Comparison of ENCODE assay signal across 8 cellular contexts in the genomic region with DNA sequence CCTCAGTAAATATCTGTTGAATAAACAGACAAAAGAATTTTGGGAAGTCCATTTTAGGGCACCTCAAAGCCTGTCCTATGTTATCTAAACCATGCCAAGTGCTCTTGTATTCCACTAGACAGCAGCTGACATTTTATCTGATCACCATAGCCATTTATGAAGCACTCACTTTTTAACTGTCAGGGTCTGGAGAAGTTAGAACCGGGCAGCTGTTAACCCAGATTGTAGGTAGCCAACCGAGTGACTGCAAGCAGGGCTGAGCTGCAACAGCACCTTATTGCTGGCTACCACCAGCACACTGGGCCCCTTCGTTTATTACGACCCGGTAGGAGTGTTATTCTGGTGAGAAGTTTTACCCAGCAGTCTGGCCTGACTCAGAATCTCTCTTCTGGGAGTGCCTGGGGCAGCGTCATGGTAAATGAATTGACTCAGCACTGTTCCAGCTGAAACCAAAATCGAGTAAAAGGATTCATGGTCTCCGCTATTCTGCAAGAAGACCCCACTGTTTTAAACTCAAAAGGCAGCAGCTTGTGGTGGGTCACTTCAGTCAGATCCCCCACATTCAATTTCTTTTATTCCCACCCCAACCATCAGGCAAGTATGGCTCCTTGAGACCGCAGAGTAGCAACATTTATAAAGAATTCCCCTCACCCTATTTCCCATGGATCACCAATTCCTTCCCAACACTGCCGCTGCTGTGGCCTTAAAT. TPM values are rescaled to one million over a fixed set of nuclear protein-coding genes. Genes with fewer than 3 reads are reported as not detected.
DNase-seq lines count a peak whose midpoint lies in the region; ATAC-seq lines count a peak whose summit lies in the region.

No MANE protein-coding gene starts in this region.

- no peak overlapping the region for H4K91ac ChIP-seq in neuronal stem cell (ENCODE audit: low read depth, low read length, poor library complexity)

- peaks cover 4% of the 10 kb centered on the region for H3K79me1 ChIP-seq in neuronal stem cell (ENCODE audit: low read depth, low read length)

- in situ Hi-C loops in G401 (cut with HindIII; ENCODE audit: low sequenced_read_pairs), result no loop called here

- H3K4me3 ChIP-seq in GM08714 (ENCODE audit: low read length), result peak overlapping the region; percentile 84
- H3K4me3 ChIP-seq in duodenal mucosa (ENCODE audit: low read depth in 1 of 2, low read length in 2 of 2), result peak overlapping the region; percentile 79 to 92
- peak overlapping the region; percentile 47 to 89 for H3K4me3 ChIP-seq in neuronal stem cell (ENCODE audit: low read length in 2 of 2)

- H3K36me3 ChIP-seq in duodenal mucosa (ENCODE audit: control insufficient read depth in 1 of 2, insufficient read depth in 2 of 2, low read length in 2 of 2), result peaks cover 0 to 6% of the 10 kb centered on the region in 2 donors
- peaks cover 0 to 37% of the 10 kb centered on the region in 2 donors for H3K36me3 ChIP-seq in neuronal stem cell (replicated peaks in 1 of 2; ENCODE audit: control insufficient read depth in 2 of 2, insufficient read depth in 2 of 2, low read length in 2 of 2)

- H3K36me3 Mint-ChIP-seq in T-helper 17 cell (ENCODE audit: low read depth), result peaks cover 12% of the 10 kb centered on the region

- no peak overlapping the region for H3K4me2 ChIP-seq in neuronal stem cell (ENCODE audit: insufficient read depth, low read length, poor library complexity, severe bottlenecking)

- H3K27ac ChIP-seq in duodenal mucosa (ENCODE audit: low read depth, low read length), result no peak overlapping the region
- no peak overlapping the region for H3K27ac ChIP-seq in neuronal stem cell (replicated peaks; ENCODE audit: low read length)

- H3K18ac ChIP-seq in neuronal stem cell (ENCODE audit: low read length), result no peak overlapping the region

- peak overlapping the region; percentile 99 for H3K27ac Mint-ChIP-seq in T-helper 17 cell

- DNase-seq in T-helper 17 cell (no peak), neuronal stem cell (ENCODE audit: low spot score) (no peak), head of caudate nucleus (no peak), G401 (ENCODE audit: low spot score) (no peak), NCI-H524 treated with DMSO at 0.1 percent for 48 hours (lab: John Stamatoyannopoulos, UW) (no peak)

- H3K4ac ChIP-seq in neuronal stem cell (ENCODE audit: low read length), result no peak overlapping the region

- H2BK15ac ChIP-seq in neuronal stem cell (ENCODE audit: low read length), result no peak overlapping the region

- H3K4me1 ChIP-seq in duodenal mucosa (ENCODE audit: control insufficient read depth in 1 of 2, insufficient read depth in 2 of 2, low read length in 2 of 2), result peaks cover 65 to 68% of the 10 kb centered on the region in 2 donors
- H3K4me1 ChIP-seq in neuronal stem cell (ENCODE audit: control insufficient read depth in 2 of 2, insufficient read depth in 1 of 2, low read depth in 1 of 2, low read length in 2 of 2), result peaks cover 10 to 27% of the 10 kb centered on the region in 2 donors

- H3K9me3 ChIP-seq in T-helper 17 cell (ENCODE audit: control insufficient read depth, low read length, poor library complexity, severe bottlenecking), result no peaks in the 10 kb centered on the region
- no peaks in the 10 kb centered on the region for H3K9me3 ChIP-seq in duodenal mucosa (ENCODE audit: control insufficient read depth in 1 of 2, low read length in 2 of 2)
- H3K9me3 ChIP-seq in neuronal stem cell (replicated peaks in 1 of 2; ENCODE audit: control insufficient read depth in 2 of 2, insufficient read depth in 1 of 2, low read depth in 1 of 2, low read length in 2 of 2), result no peaks in the 10 kb centered on the region

- ATAC-seq in T-helper 17 cell (no peak), GM18870 (IDR thresholded peaks at IDR 0.05; ENCODE audit: unreplicated experiment) (no peak)

- no peak overlapping the region for H2BK5ac ChIP-seq in neuronal stem cell (ENCODE audit: low read length)

- no peaks in the 10 kb centered on the region for H3K27me3 ChIP-seq in duodenal mucosa (ENCODE audit: control insufficient read depth in 1 of 2, insufficient read depth in 2 of 2, low read length in 2 of 2)
- no peaks in the 10 kb centered on the region for H3K27me3 ChIP-seq in neuronal stem cell (ENCODE audit: control insufficient read depth in 3 of 3, insufficient read depth in 3 of 3, low read depth in 1 of 3, low read length in 3 of 3)

- no peak overlapping the region for H4K8ac ChIP-seq in neuronal stem cell (ENCODE audit: low read depth, low read length)

- WGBS in neuronal stem cell (ENCODE audit: extremely low coverage in 2 of 2, insufficient read length in 2 of 2, insufficient replicate concordance in 1 of 2), 2 donors, result no CpG with 5 or more reads among the region's 10 CpGs

- H2AK5ac ChIP-seq in neuronal stem cell (ENCODE audit: low read depth, low read length), result no peak overlapping the region

- peak overlapping the region; percentile 99 for H3K4me3 Mint-ChIP-seq in T-helper 17 cell

- H3K4me1 Mint-ChIP-seq in T-helper 17 cell, result peaks cover 76% of the 10 kb centered on the region

- intact Hi-C loops in head of caudate nucleus (cut with DNase I), result loop anchor here (5.0 kb wide), 1 partner anchor 41 kb away; a partner anchor contains a TSS

- H3K9ac ChIP-seq in duodenal mucosa (ENCODE audit: low read depth in 1 of 2, low read length in 2 of 2) (peak overlapping the region in 1 of 2 donors; percentile 91), neuronal stem cell (ENCODE audit: low read depth, low read length, poor library complexity) (peak overlapping the region; percentile 60)

- H2BK12ac ChIP-seq in neuronal stem cell (ENCODE audit: low read length), result no peak overlapping the region

- no peak overlapping the region for H3K23ac ChIP-seq in neuronal stem cell (ENCODE audit: low read depth, low read length, poor library complexity)

- H3K14ac ChIP-seq in neuronal stem cell (ENCODE audit: low read length), result no peak overlapping the region

- no peaks in the 10 kb centered on the region for H3K27me3 Mint-ChIP-seq in T-helper 17 cell

- H2BK120ac ChIP-seq in neuronal stem cell (ENCODE audit: low read depth, low read length), result no peak overlapping the region

- no peak overlapping the region for H2AFZ ChIP-seq in neuronal stem cell (ENCODE audit: low read length)

RNA-seq across cellular contexts. Expression of a gene that starts 1.7 kb away (rescaled TPM):
- 100 to 1,000 TPM; 124 to 151 TPM for total RNA-seq in T-helper 17 cell
- 261 TPM for polyA plus RNA-seq in neuronal stem cell (2013, experiment 1 of 2)
- 262 TPM for polyA plus RNA-seq in neuronal stem cell (2013, experiment 2 of 2)
- total RNA-seq in G401 (2014; rRNA removed; shearing (Covaris generic)), result 33.0 and 40.9 TPM in 2 replicates

RNA-seq across cellular contexts. Expression of a gene that starts 42.2 kb away (rescaled TPM):
- 10 to 100 TPM; 14.3 to 22.6 TPM for total RNA-seq in T-helper 17 cell
- 29.7 TPM for polyA plus RNA-seq in neuronal stem cell (2013, experiment 1 of 2)
- 29.3 TPM for polyA plus RNA-seq in neuronal stem cell (2013, experiment 2 of 2)
- 42.7 and 45.5 TPM in 2 replicates for total RNA-seq in G401 (2014; rRNA removed; shearing (Covaris generic))
